ENCODE assay signal across 1 cellular context in genomic region chr16:4097826-4098240, GRCh38.
TF ChIP-seq lines count a peak whose summit lies in the region.

No MANE protein-coding gene starts in this region.

TF ChIP-seq in IMR-90, 13 proteins besides CTCF, POLR2A, EP300 and RAD21 (continued from another document):
- no peak for TF ChIP-seq USF2 (IDR thresholded peaks at IDR 0.05; ENCODE audit: low read depth, low read length)
- no peak for TF ChIP-seq BHLHE40 (IDR thresholded peaks at IDR 0.05; ENCODE audit: low read depth, low read length)
TF ChIP-seq in IMR-90: peak in this region for 1.
